ENCODE assay signal across 19 cellular contexts in the genomic region with DNA sequence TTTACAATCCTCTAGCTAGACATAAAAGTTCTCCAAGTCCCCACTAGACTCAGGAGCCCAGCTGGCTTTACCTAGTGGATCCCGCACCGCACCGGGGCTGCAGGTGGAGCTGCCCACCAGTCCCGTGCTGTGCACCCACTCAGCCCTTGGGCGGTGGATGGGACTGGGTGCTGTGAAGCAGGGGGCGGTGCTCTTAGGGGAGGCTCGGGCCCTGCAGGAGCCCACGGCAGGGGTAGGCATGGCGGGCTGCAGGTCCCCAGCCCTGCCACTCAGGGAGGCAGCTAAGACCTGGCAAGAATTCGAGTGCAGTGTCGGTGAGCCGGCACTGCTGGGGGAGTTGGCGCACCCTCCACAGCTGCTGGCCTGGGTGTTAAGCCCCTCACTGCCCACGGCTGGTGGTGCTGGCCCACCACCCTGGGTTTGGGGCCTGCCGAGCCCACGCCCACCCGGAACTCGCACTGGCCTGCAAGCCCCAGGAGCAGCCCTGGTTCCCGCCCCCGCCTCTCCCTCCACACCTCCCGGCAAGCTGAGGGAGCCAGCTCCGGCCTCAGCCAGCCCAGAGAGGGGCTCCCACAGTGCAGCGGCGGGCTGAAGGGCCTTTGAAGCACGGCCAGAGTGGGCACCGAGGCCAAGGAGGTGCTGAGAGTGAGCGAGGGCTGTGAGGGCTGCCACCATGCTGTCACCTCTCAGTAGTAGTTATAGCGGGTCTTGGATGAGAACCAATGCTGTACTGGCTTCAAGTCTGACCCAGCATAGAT.
DNase-seq lines count a peak whose midpoint lies in the region; ATAC-seq lines count a peak whose summit lies in the region.
"Had no signal": no experiment of that assay in that cellular context is flagged by ENCODE, and none has a peak within 500 bp of the region (broad histone marks: within the 10 kb centered on the region; RNA-seq: fewer than 3 reads in every experiment).

No MANE protein-coding gene starts in this region.

- no peak overlapping the region for H3K4me2 ChIP-seq in neuronal stem cell (ENCODE audit: insufficient read depth, low read length, poor library complexity, severe bottlenecking)
- H3K4me2 ChIP-seq: BLaER1 treated with 17β-estradiol and CSF1 and Interleukin-3, amounts not matched to agents 10 nM and 100 nM; GM23338 had no signal

- no peak overlapping the region for H3K4me3 ChIP-seq in neuronal stem cell (ENCODE audit: low read length in 2 of 2)
- H3K4me3 ChIP-seq: BLaER1 treated with 17β-estradiol and CSF1 and Interleukin-3, amounts not matched to agents 10 nM and 100 nM; GM12878; GM23338 had no signal

- peak overlapping the region in 1 of 2 donors; percentile 27 for H3K27ac Mint-ChIP-seq in stimulated activated naive CD8-positive, alpha-beta T cell treated with anti-CD3 and anti-CD28 coated beads, Interleukin-15, amount 100 ng/mL, for 72 hours
- H3K27ac Mint-ChIP-seq in stimulated activated memory B cell treated with anti-CD40 and anti-IgM and Interleukin-4, amounts not matched to agents 10 μg/mL and 1 μg/mL and 100 μg/mL, for 72 hours: no peak overlapping the region
- H3K27ac Mint-ChIP-seq in activated CD4-positive, alpha-beta T cell treated with anti-CD3 and anti-CD28 coated beads, Interleukin-2, amount 10 ng/mL, durations not matched to agents 24 days and 14 days: no peak overlapping the region
- H3K27ac Mint-ChIP-seq: B cell; CD8-positive, alpha-beta memory T cell; GM23338 had no signal

- H3K23ac ChIP-seq in neuronal stem cell (ENCODE audit: low read depth, low read length, poor library complexity): no peak overlapping the region

- no peak overlapping the region for H2BK120ac ChIP-seq in neuronal stem cell (ENCODE audit: low read depth, low read length)

- no peak overlapping the region for H2AFZ ChIP-seq in neuronal stem cell (ENCODE audit: low read length)
- H2AFZ ChIP-seq: GM23338 had no signal

- no peaks in the 10 kb centered on the region for H3K79me1 ChIP-seq in neuronal stem cell (ENCODE audit: low read depth, low read length)

- no peaks in the 10 kb centered on the region for H3K36me3 ChIP-seq in neuronal stem cell (replicated peaks in 1 of 2; ENCODE audit: control insufficient read depth in 2 of 2, insufficient read depth in 2 of 2, low read length in 2 of 2)
- H3K36me3 ChIP-seq: BLaER1 treated with 17β-estradiol and CSF1 and Interleukin-3, amounts not matched to agents 10 nM and 100 nM had no signal

- no peak overlapping the region for H3K4ac ChIP-seq in neuronal stem cell (ENCODE audit: low read length)

- H3K27me3 ChIP-seq in neuronal stem cell (ENCODE audit: control insufficient read depth in 3 of 3, insufficient read depth in 3 of 3, low read depth in 1 of 3, low read length in 3 of 3): no peaks in the 10 kb centered on the region
- H3K27me3 ChIP-seq: BLaER1 treated with 17β-estradiol and CSF1 and Interleukin-3, amounts not matched to agents 10 nM and 100 nM had no signal

- no peak for DNase-seq in stimulated activated naive CD8-positive, alpha-beta T cell treated with anti-CD3 and anti-CD28 coated beads, Interleukin-15, amount 100 ng/mL, for 72 hours
- DNase-seq in stimulated activated naive CD8-positive, alpha-beta T cell treated with anti-CD3 and anti-CD28 coated beads, Interleukin-15, Interleukin-2, amounts not matched to agents 100 U/mL and 50 U/mL, for 24 hours: no peak
- no peak for DNase-seq in neuronal stem cell (ENCODE audit: low spot score)
- no peak for DNase-seq in activated CD4-positive, alpha-beta T cell treated with anti-CD3 and anti-CD28 coated beads, Interleukin-2, amount 10 ng/mL, durations not matched to agents 24 days and 14 days
- no peak for DNase-seq in islet precursor cell
- DNase-seq: CD4-positive, CD25-positive, alpha-beta regulatory T cell; CD8-positive, alpha-beta memory T cell; COR-L47; DMS 273 treated with DMSO at 0.1 percent for 48 hours; DMS53; DND-41; EL; HCEC 1CT had no signal

- peaks cover 1 to 12% of the 10 kb centered on the region in 2 donors for H3K9me3 ChIP-seq in neuronal stem cell (replicated peaks in 1 of 2; ENCODE audit: control insufficient read depth in 2 of 2, insufficient read depth in 1 of 2, low read depth in 1 of 2, low read length in 2 of 2)

- H3K18ac ChIP-seq in neuronal stem cell (ENCODE audit: low read length): no peak overlapping the region

- no peaks in the 10 kb centered on the region for H3K27me3 Mint-ChIP-seq in stimulated activated naive CD8-positive, alpha-beta T cell treated with anti-CD3 and anti-CD28 coated beads, Interleukin-15, amount 100 ng/mL, for 72 hours
- no peaks in the 10 kb centered on the region for H3K27me3 Mint-ChIP-seq in stimulated activated memory B cell treated with anti-CD40 and anti-IgM and Interleukin-4, amounts not matched to agents 10 μg/mL and 1 μg/mL and 100 μg/mL, for 72 hours
- H3K27me3 Mint-ChIP-seq in activated CD4-positive, alpha-beta T cell treated with anti-CD3 and anti-CD28 coated beads, Interleukin-2, amount 10 ng/mL, durations not matched to agents 24 days and 14 days: no peaks in the 10 kb centered on the region
- H3K27me3 Mint-ChIP-seq: B cell; CD4-positive, CD25-positive, alpha-beta regulatory T cell; CD8-positive, alpha-beta memory T cell had no signal

- H3K4me1 Mint-ChIP-seq in stimulated activated naive CD8-positive, alpha-beta T cell treated with anti-CD3 and anti-CD28 coated beads, Interleukin-15, amount 100 ng/mL, for 72 hours: no peaks in the 10 kb centered on the region
- no peaks in the 10 kb centered on the region for H3K4me1 Mint-ChIP-seq in stimulated activated memory B cell treated with anti-CD40 and anti-IgM and Interleukin-4, amounts not matched to agents 10 μg/mL and 1 μg/mL and 100 μg/mL, for 72 hours
- H3K4me1 Mint-ChIP-seq in activated CD4-positive, alpha-beta T cell treated with anti-CD3 and anti-CD28 coated beads, Interleukin-2, amount 10 ng/mL, durations not matched to agents 24 days and 14 days: no peaks in the 10 kb centered on the region
- H3K4me1 Mint-ChIP-seq: B cell; CD8-positive, alpha-beta memory T cell; GM23338 had no signal

- WGBS in neuronal stem cell (ENCODE audit: extremely low coverage in 2 of 2, insufficient read length in 2 of 2, insufficient replicate concordance in 1 of 2), 2 donors: no CpG with 5 or more reads among the region's 28 CpGs

- no peak overlapping the region for H3K4me3 Mint-ChIP-seq in stimulated activated naive CD8-positive, alpha-beta T cell treated with anti-CD3 and anti-CD28 coated beads, Interleukin-15, amount 100 ng/mL, for 72 hours
- no peak overlapping the region for H3K4me3 Mint-ChIP-seq in stimulated activated memory B cell treated with anti-CD40 and anti-IgM and Interleukin-4, amounts not matched to agents 10 μg/mL and 1 μg/mL and 100 μg/mL, for 72 hours
- H3K4me3 Mint-ChIP-seq in activated CD4-positive, alpha-beta T cell treated with anti-CD3 and anti-CD28 coated beads, Interleukin-2, amount 10 ng/mL, durations not matched to agents 24 days and 14 days: no peak overlapping the region
- H3K4me3 Mint-ChIP-seq: B cell; CD4-positive, CD25-positive, alpha-beta regulatory T cell; CD8-positive, alpha-beta memory T cell; GM23338 had no signal

- peak overlapping the region; percentile 22 for H2BK12ac ChIP-seq in neuronal stem cell (ENCODE audit: low read length)

- no peak overlapping the region for H2BK15ac ChIP-seq in neuronal stem cell (ENCODE audit: low read length)

- H4K91ac ChIP-seq in neuronal stem cell (ENCODE audit: low read depth, low read length, poor library complexity): no peak overlapping the region

- no peak overlapping the region for H3K27ac ChIP-seq in neuronal stem cell (replicated peaks; ENCODE audit: low read length)
- H3K27ac ChIP-seq: BLaER1 treated with 17β-estradiol and CSF1 and Interleukin-3, amounts not matched to agents 10 nM and 100 nM had no signal

- no peak overlapping the region for H2AK5ac ChIP-seq in neuronal stem cell (ENCODE audit: low read depth, low read length)

- peak overlapping the region; percentile 70 for H3K9ac ChIP-seq in neuronal stem cell (ENCODE audit: low read depth, low read length, poor library complexity)
- H3K9ac ChIP-seq: BLaER1 treated with 17β-estradiol and CSF1 and Interleukin-3, amounts not matched to agents 10 nM and 100 nM had no signal

- peaks cover 0 to 11% of the 10 kb centered on the region in 2 donors for H3K9me3 Mint-ChIP-seq in stimulated activated naive CD8-positive, alpha-beta T cell treated with anti-CD3 and anti-CD28 coated beads, Interleukin-15, amount 100 ng/mL, for 72 hours
- no peaks in the 10 kb centered on the region for H3K9me3 Mint-ChIP-seq in stimulated activated memory B cell treated with anti-CD40 and anti-IgM and Interleukin-4, amounts not matched to agents 10 μg/mL and 1 μg/mL and 100 μg/mL, for 72 hours
- no peaks in the 10 kb centered on the region for H3K9me3 Mint-ChIP-seq in activated CD4-positive, alpha-beta T cell treated with anti-CD3 and anti-CD28 coated beads, Interleukin-2, amount 10 ng/mL, durations not matched to agents 24 days and 14 days

- peak; percentile 31 for ATAC-seq in stimulated activated naive CD8-positive, alpha-beta T cell treated with anti-CD3 and anti-CD28 coated beads, Interleukin-15, amount 100 ng/mL, for 72 hours
- ATAC-seq in stimulated activated naive CD8-positive, alpha-beta T cell treated with anti-CD3 and anti-CD28 coated beads, Interleukin-15, Interleukin-2, amounts not matched to agents 100 U/mL and 50 U/mL, for 24 hours: no peak
- ATAC-seq in stimulated activated memory B cell treated with anti-CD40 and anti-IgM and Interleukin-4, amounts not matched to agents 10 μg/mL and 1 μg/mL and 100 μg/mL, for 72 hours: peak; percentile 49
- ATAC-seq in GM21381 (IDR thresholded peaks at IDR 0.05; ENCODE audit: unreplicated experiment): no peak
- ATAC-seq: GM12878, GM23338 had no signal

- no peaks in the 10 kb centered on the region for H3K36me3 Mint-ChIP-seq in stimulated activated memory B cell treated with anti-CD40 and anti-IgM and Interleukin-4, amounts not matched to agents 10 μg/mL and 1 μg/mL and 100 μg/mL, for 72 hours
- no peaks in the 10 kb centered on the region for H3K36me3 Mint-ChIP-seq in activated CD4-positive, alpha-beta T cell treated with anti-CD3 and anti-CD28 coated beads, Interleukin-2, amount 10 ng/mL, durations not matched to agents 24 days and 14 days (ENCODE audit: low read depth)
- H3K36me3 Mint-ChIP-seq: CD4-positive, CD25-positive, alpha-beta regulatory T cell; CD8-positive, alpha-beta memory T cell had no signal

- intact Hi-C loops in activated CD4-positive, alpha-beta T cell treated with anti-CD3 and anti-CD28 coated beads, Interleukin-2, amount 10 ng/mL, durations not matched to agents 24 days and 14 days (cut with micrococcal nuclease): loop anchor here (5.0 kb wide), 1 partner anchor 51 kb away; no protein-coding TSS in a partner anchor

- H4K8ac ChIP-seq in neuronal stem cell (ENCODE audit: low read depth, low read length): no peak overlapping the region

- H3K4me1 ChIP-seq in neuronal stem cell (ENCODE audit: control insufficient read depth in 2 of 2, insufficient read depth in 1 of 2, low read depth in 1 of 2, low read length in 2 of 2): no peaks in the 10 kb centered on the region
- H3K4me1 ChIP-seq: BLaER1 treated with 17β-estradiol and CSF1 and Interleukin-3, amounts not matched to agents 10 nM and 100 nM had no signal

- no peak overlapping the region for H2BK5ac ChIP-seq in neuronal stem cell (ENCODE audit: low read length)

- H3K14ac ChIP-seq in neuronal stem cell (ENCODE audit: low read length): no peak overlapping the region

Comparison
In these comparisons a context has a peak if more than half of its experiments do, and no peak if none do; other contexts are left out.
1. ATAC-seq: peak in stimulated activated naive CD8-positive, alpha-beta T cell treated with anti-CD3 and anti-CD28 coated beads, Interleukin-15, amount 100 ng/mL, for 72 hours (single experiment) and stimulated activated memory B cell treated with anti-CD40 and anti-IgM and Interleukin-4, amounts not matched to agents 10 μg/mL and 1 μg/mL and 100 μg/mL, for 72 hours (single experiment); none in stimulated activated naive CD8-positive, alpha-beta T cell treated with anti-CD3 and anti-CD28 coated beads, Interleukin-15, Interleukin-2, amounts not matched to agents 100 U/mL and 50 U/mL, for 24 hours (single experiment) and GM21381 (single experiment).